Comparison of ENCODE assay signal across 8 cellular contexts in the genomic region with DNA sequence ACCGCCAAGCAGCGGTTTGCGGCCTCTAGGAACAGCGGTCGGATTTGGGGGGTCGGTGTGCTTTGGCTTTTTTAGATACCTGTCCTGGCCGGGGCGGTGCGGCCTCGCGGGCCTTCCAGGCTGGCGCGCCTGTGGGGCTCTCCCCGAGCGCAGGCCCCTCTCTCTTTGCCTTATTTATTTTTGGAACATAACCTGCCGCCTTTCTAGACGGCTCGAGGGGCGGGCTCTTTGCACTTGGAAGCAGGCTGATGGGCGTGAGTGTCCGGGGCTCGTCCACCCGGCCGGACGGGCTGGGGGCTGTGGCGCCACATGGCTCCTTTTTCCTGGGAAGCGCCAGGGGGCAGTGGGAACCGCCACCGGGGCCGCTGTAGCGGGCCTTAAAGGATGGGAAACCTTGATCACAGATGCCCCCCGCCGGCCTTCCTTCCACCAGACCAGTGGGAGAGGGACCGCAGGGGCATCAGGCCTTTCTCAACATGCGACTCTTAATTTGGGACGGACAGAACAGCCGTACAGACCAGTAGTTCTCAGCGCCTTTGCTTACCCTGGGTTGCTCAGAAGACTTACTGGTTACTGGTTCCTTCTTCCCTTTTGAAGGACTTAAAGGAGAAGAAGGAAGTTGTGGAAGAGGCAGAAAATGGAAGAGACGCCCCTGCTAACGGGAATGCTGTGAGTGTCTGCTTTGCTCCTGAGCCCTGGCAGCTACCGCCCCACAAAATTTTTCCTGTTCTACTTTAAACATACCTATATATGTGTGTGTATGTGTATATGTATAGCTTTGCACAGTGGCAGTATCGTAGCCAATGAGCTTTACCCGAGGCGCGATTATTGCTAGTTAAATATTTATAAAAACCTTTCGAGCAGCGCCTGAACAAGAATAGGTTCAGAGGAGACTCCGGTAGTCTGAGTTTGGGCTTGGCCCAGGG. TPM values are rescaled to one million over a fixed set of nuclear protein-coding genes. Genes with fewer than 3 reads are reported as not detected.
DNase-seq lines count a peak whose midpoint lies in the region; ATAC-seq and TF ChIP-seq lines count a peak whose summit lies in the region.

No MANE protein-coding gene starts in this region.

- H3K4me3 Mint-ChIP-seq in activated CD8-positive, alpha-beta T cell treated with anti-CD3 and anti-CD28 coated beads, Interleukin-2, amount 10 ng/mL, durations not matched to agents 7 days and 5 days: peak overlapping the region; percentile 83

- H3K36me3 Mint-ChIP-seq in activated CD8-positive, alpha-beta T cell treated with anti-CD3 and anti-CD28 coated beads, Interleukin-2, amount 10 ng/mL, durations not matched to agents 7 days and 5 days (ENCODE audit: low read depth): peaks cover 55% of the 10 kb centered on the region

- H2AFZ ChIP-seq in HCT116 (ENCODE audit: low read depth, low read length, poor library complexity, severe bottlenecking): no peak overlapping the region

- peaks cover 38% of the 10 kb centered on the region for H3K4me1 Mint-ChIP-seq in activated CD8-positive, alpha-beta T cell treated with anti-CD3 and anti-CD28 coated beads, Interleukin-2, amount 10 ng/mL, durations not matched to agents 7 days and 5 days (ENCODE audit: low read depth)

- H3K27me3 Mint-ChIP-seq in activated CD8-positive, alpha-beta T cell treated with anti-CD3 and anti-CD28 coated beads, Interleukin-2, amount 10 ng/mL, durations not matched to agents 7 days and 5 days (ENCODE audit: low read depth): no peaks in the 10 kb centered on the region

- H3K9me3 Mint-ChIP-seq in activated CD8-positive, alpha-beta T cell treated with anti-CD3 and anti-CD28 coated beads, Interleukin-2, amount 10 ng/mL, durations not matched to agents 7 days and 5 days (ENCODE audit: insufficient read depth): no peaks in the 10 kb centered on the region

- H3K4me1 ChIP-seq in HCT116 (ENCODE audit: control insufficient read depth in 1 of 2, insufficient read depth in 2 of 2, low read length in 2 of 2) (peaks cover 18 to 61% of the 10 kb centered on the region in 2 experiments), ovary (ENCODE audit: insufficient read depth) (peaks cover 18% of the 10 kb centered on the region)

- peak overlapping the region; percentile 80 for H3K4me3 ChIP-seq in AG04450 (ENCODE audit: low read depth, low read length)
- H3K4me3 ChIP-seq in HCT116 (replicated peaks in 1 of 2; ENCODE audit: low read depth in 1 of 2, low read length in 2 of 2): peak overlapping the region; percentile 69 to 94
- H3K4me3 ChIP-seq in fibroblast of villous mesenchyme (ENCODE audit: low read depth, low read length): peak overlapping the region; percentile 85
- H3K4me3 ChIP-seq in ovary: peak overlapping the region; percentile 77

- ATAC-seq in HCT116: no peak
- ATAC-seq in activated CD8-positive, alpha-beta T cell treated with anti-CD3 and anti-CD28 coated beads, Interleukin-2, amount 10 ng/mL, durations not matched to agents 7 days and 5 days: no peak

- peaks cover 19 to 38% of the 10 kb centered on the region in 2 experiments for H3K36me3 ChIP-seq in HCT116 (ENCODE audit: control insufficient read depth in 1 of 2, insufficient read depth in 2 of 2, low read length in 2 of 2)
- H3K36me3 ChIP-seq in ovary: no peaks in the 10 kb centered on the region

- H4K20me1 ChIP-seq in HCT116 (ENCODE audit: insufficient read depth): peaks cover 31% of the 10 kb centered on the region; the same call in 1 of the 2 replicates

- peak overlapping the region; percentile 92 for H3K27ac Mint-ChIP-seq in activated CD8-positive, alpha-beta T cell treated with anti-CD3 and anti-CD28 coated beads, Interleukin-2, amount 10 ng/mL, durations not matched to agents 7 days and 5 days

- DNase-seq in AG04450 (ENCODE audit: low read depth, low spot score): no peak
- no peak for DNase-seq in HCT116 (ENCODE audit: low read depth, low spot score)
- peak; percentile 39 for DNase-seq in activated CD8-positive, alpha-beta T cell treated with anti-CD3 and anti-CD28 coated beads, Interleukin-2, amount 10 ng/mL, durations not matched to agents 7 days and 5 days
- peak; percentile 47 for DNase-seq in fibroblast of villous mesenchyme (ENCODE audit: low read depth)
- peak in 4 of 5 donors; percentile 50 to 65 (median 58) for DNase-seq in ovary
- no peak for DNase-seq in HEK293T (ENCODE audit: extremely low spot score)
- DNase-seq in NCI-H1436 (lab: John Stamatoyannopoulos, UW): no peak
- no peak for DNase-seq in cerebellar nuclear complex (lab: John Stamatoyannopoulos, UW)

- intact Hi-C loops in HCT116 (cut with micrococcal nuclease): no loop called here
- intact Hi-C loops in ovary (cut with DNase I): loop anchor here in 3 of 4 donors (2.0 to 10.0 kb wide), 2 partner anchors 98 to 186 kb away; no protein-coding TSS in a partner anchor

- peak overlapping the region; percentile 93 for H3K4me2 ChIP-seq in HCT116 (ENCODE audit: low read length)

- peak; percentile 28; the same call in 1 of the 2 replicates for TF ChIP-seq CTCF in AG04450 (IDR thresholded peaks at IDR 0.05; ENCODE audit: low read depth, low read length)
- TF ChIP-seq CTCF in HCT116 (IDR thresholded peaks at IDR 0.05 in 2 of 3, conservative IDR thresholded peaks at IDR 0.05 in 1 of 3; ENCODE audit: borderline replicate concordance in 1 of 3, insufficient read depth in 1 of 3, low read depth in 2 of 3, low read length in 2 of 3): no peak
- peak; percentile 31 for TF ChIP-seq CTCF in fibroblast of villous mesenchyme (IDR thresholded peaks at IDR 0.05; ENCODE audit: insufficient read depth, low read depth, low read length)
- TF ChIP-seq CTCF in ovary (IDR thresholded peaks at IDR 0.05): no peak

- H3K27me3 ChIP-seq in AG04450 (ENCODE audit: control insufficient read depth, insufficient read depth, low read length) (no peaks in the 10 kb centered on the region), HCT116 (ENCODE audit: insufficient read depth, low read length) (no peaks in the 10 kb centered on the region), ovary (no peaks in the 10 kb centered on the region)

- RAD21 ChIA-PET in HCT116 (lab: Charles Lee; ENCODE audit: low non-redundant PET in 1 of 2, low total read pairs in 2 of 2, uncharacterized antibody in 2 of 2, unreplicated experiment in 2 of 2): no interaction called here

- TF ChIP-seq POLR2A in HCT116 (IDR thresholded peaks at IDR 0.05; ENCODE audit: borderline replicate concordance, extremely low read depth, insufficient read depth, insufficient read length) (no peak), ovary (IDR thresholded peaks at IDR 0.05) (no peak)

- CTCF ChIA-PET in AG04450 (lab: Charles Lee) (interaction anchor here (1.3 to 8.9 kb wide), 3 partner anchors 36 to 99 kb away, joined by 3 to 227 read pairs (median 96); no protein-coding TSS in a partner anchor), HCT116 (lab: Charles Lee) (interaction anchor here (1.0 kb wide), 1 partner anchor 68 kb away, joined by 4 read pairs; no protein-coding TSS in a partner anchor), HEK293T (lab: Yijun Ruan, JAX) (interaction anchor here (1.0 to 1.4 kb wide), 3 partner anchors 34 to 64 kb away, joined by 3 to 6 read pairs (median 5); no protein-coding TSS in a partner anchor)
- CTCF ChIA-PET in activated CD8-positive, alpha-beta T cell treated with anti-CD3 and anti-CD28 coated beads, Interleukin-2, amount 10 ng/mL, durations not matched to agents 7 days and 5 days (lab: Charles Lee): interaction anchor here (1.0 to 9.6 kb wide), 5 partner anchors 14 to 101 kb away, joined by 4 to 648 read pairs (median 12); no protein-coding TSS in a partner anchor

- no TSS peak for BruUV-seq in HCT116 (replicated peaks; lab: Mats Ljungman, UMichigan)

- no peak for TF ChIP-seq EP300 in ovary (IDR thresholded peaks at IDR 0.05)

- no peaks in the 10 kb centered on the region for H3K9me2 ChIP-seq in HCT116 (ENCODE audit: insufficient read depth)

- WGBS in ovary, 3 donors: 2 to 5% (median 3%) methylated on average over 43 to 48 of the region's 48 CpGs

- no peak overlapping the region for H3K27ac ChIP-seq in AG04450 (ENCODE audit: low read depth, low read length)
- H3K27ac ChIP-seq in HCT116 (ENCODE audit: low read depth, low read length): peak overlapping the region; percentile 99
- H3K27ac ChIP-seq in ovary: peak overlapping the region; percentile 94 to 100

- peak overlapping the region; percentile 94 for H3K9ac ChIP-seq in HCT116 (ENCODE audit: low read length)

- H3K79me2 ChIP-seq in HCT116 (ENCODE audit: insufficient read depth, low read length): peaks cover 52% of the 10 kb centered on the region

- H3K9me3 ChIP-seq in AG04450 (ENCODE audit: control insufficient read depth, insufficient read depth, low read length) (peaks cover 11% of the 10 kb centered on the region), HCT116 (ENCODE audit: control insufficient read depth in 1 of 2, insufficient read depth in 1 of 2, low read depth in 1 of 2, low read length in 2 of 2) (no peaks in the 10 kb centered on the region), ovary (no peaks in the 10 kb centered on the region)

- TF ChIP-seq RAD21 in HCT116 (IDR thresholded peaks at IDR 0.05; ENCODE audit: low read depth): no peak

- POLR2A ChIA-PET in AG04450 (lab: Yijun Ruan, JAX) (interaction anchor here (0.9 to 3.5 kb wide), 4 partner anchors 33 to 99 kb away, joined by 4 to 25 read pairs (median 6); no protein-coding TSS in a partner anchor), HCT116 (lab: Charles Lee) (interaction anchor here (1.1 to 6.5 kb wide), 3 partner anchors 38 to 45 kb away, joined by 3 to 50 read pairs (median 34); no protein-coding TSS in a partner anchor), HEK293T (lab: Yijun Ruan, JAX) (interaction anchor here (0.9 to 11.5 kb wide), 5 partner anchors 21 to 76 kb away, joined by 4 to 186 read pairs (median 19); no protein-coding TSS in a partner anchor)
- POLR2A ChIA-PET in activated CD8-positive, alpha-beta T cell treated with anti-CD3 and anti-CD28 coated beads, Interleukin-2, amount 10 ng/mL, durations not matched to agents 7 days and 5 days (lab: Charles Lee): interaction anchor here (0.6 to 7.2 kb wide), 10 partner anchors 9 to 247 kb away, joined by 3 to 129 read pairs (median 4); a partner anchor contains a TSS

TF ChIP-seq in HCT116, 20 proteins besides CTCF, POLR2A, EP300 and RAD21:
- TF ChIP-seq ZFX (IDR thresholded peaks at IDR 0.05) (peak; percentile 21; the same call in 1 of the 2 replicates), TCF7L2 (IDR thresholded peaks at IDR 0.05; ENCODE audit: borderline replicate concordance, extremely low read depth, insufficient read depth, insufficient read length) (no peak)

TF ChIP-seq in HEK293T, 16 proteins besides CTCF, POLR2A, EP300 and RAD21 (continues in another document):
- TF ChIP-seq FOXK2 (IDR thresholded peaks at IDR 0.05) (no peak), ARNT (IDR thresholded peaks at IDR 0.05) (no peak), ELF4 (IDR thresholded peaks at IDR 0.05) (no peak), BHLHE40 (IDR thresholded peaks at IDR 0.05; ENCODE audit: borderline replicate concordance) (no peak)

RNA-seq across cellular contexts. Expression of a gene that starts 2.7 kb away (rescaled TPM):
- polyA plus RNA-seq in AG04450 (2011; rRNA removed): 505 and 681 TPM in 2 replicates
- 227 and 297 TPM in 2 replicates for polyA minus RNA-seq in AG04450 (2011; rRNA and poly(A)+ RNA removed)
- 2,752 TPM for total RNA-seq in HCT116 (2021; ENCODE audit: unreplicated experiment)
- 2,841 and 3,306 TPM in 2 replicates for polyA plus RNA-seq in HCT116 (2012)
- 1,000 to 10,000 TPM; 1,769 to 1,842 TPM for total RNA-seq in activated CD8-positive, alpha-beta T cell treated with anti-CD3 and anti-CD28 coated beads, Interleukin-2, amount 10 ng/mL, durations not matched to agents 7 days and 5 days
- 598 and 694 TPM in 2 replicates for total RNA-seq in fibroblast of villous mesenchyme
- total RNA-seq in ovary: 1,000 to 10,000 TPM in 2 of 7 donors, 100 to 1,000 TPM in 5; 755 to 1,301 (median 902) TPM
- 1,000 to 10,000 TPM; 1,827 to 1,991 TPM for polyA plus RNA-seq in ovary

Comparison
In these comparisons a context has a peak if more than half of its experiments do, and no peak if none do; other contexts are left out.
1. DNase-seq: peak in activated CD8-positive, alpha-beta T cell treated with anti-CD3 and anti-CD28 coated beads, Interleukin-2, amount 10 ng/mL, durations not matched to agents 7 days and 5 days (single experiment), fibroblast of villous mesenchyme (single experiment) and ovary (4 of 5); none in AG04450 (single experiment), HCT116 (single experiment), HEK293T (single experiment), NCI-H1436 (single experiment) and cerebellar nuclear complex (0 of 2).
2. CTCF ChIP-seq: peak in AG04450 (single experiment) and fibroblast of villous mesenchyme (single experiment); none in HCT116 (0 of 3) and ovary (0 of 3).
3. Peak in every context shown above with its lines, with median percentiles within 50 percentile points of each other: H3K4me3 ChIP-seq.